Comparison of ENCODE assay signal across 8 cellular contexts in genomic region chr2:88690591-88691338, GRCh38. TPM values are rescaled to one million over a fixed set of nuclear protein-coding genes. Genes with fewer than 3 reads are reported as not detected.
A peak's percentile ranks its signal among the peaks of the same experiment; 100 is the strongest.
DNase-seq lines count a peak whose midpoint lies in the region; ATAC-seq, FAIRE-seq and TF ChIP-seq lines count a peak whose summit lies in the region.

No MANE protein-coding gene starts in this region.

- no peak for TF ChIP-seq RAD21 in A549 (conservative IDR thresholded peaks at IDR 0.05 in 1 of 2, IDR thresholded peaks at IDR 0.05 in 1 of 2)

- peaks cover 6% of the 10 kb centered on the region for H3K36me3 ChIP-seq in mesodermal cell (ENCODE audit: control insufficient read depth, insufficient read depth, low read length)

- no peak for FAIRE-seq in A549 (lab: Jason Lieb, UNC)

- peak overlapping the region; percentile 90 to 91 for H3K27ac ChIP-seq in A549
- peak overlapping the region; percentile 30 for H3K27ac ChIP-seq in mesodermal cell (ENCODE audit: low read depth, low read length, severe bottlenecking)

- H3K9me3 ChIP-seq in A549 (peaks cover 8% of the 10 kb centered on the region; the same call in 1 of the 3 replicates), mesodermal cell (ENCODE audit: control insufficient read depth, low read length) (peaks cover 17% of the 10 kb centered on the region)

- POLR2A ChIA-PET in A549 (lab: Yijun Ruan, JAX): interaction anchor here (0.7 kb wide), 1 partner anchor 19 kb away, joined by 4 read pairs; no protein-coding TSS in a partner anchor

- peak overlapping the region; percentile 86 for H3K4me3 Mint-ChIP-seq in chondrocyte (ENCODE audit: unreplicated experiment)

- CTCF ChIA-PET in A549 (lab: Yijun Ruan, JAX): interaction anchor here (1.1 to 4.5 kb wide), 4 partner anchors 14 to 71 kb away, joined by 3 to 22 read pairs (median 3); no protein-coding TSS in a partner anchor

- DNase-seq in A549 (ENCODE audit: low read depth in 1 of 2, low spot score in 1 of 2) (peak; percentile 49 to 55), T-helper 22 cell (ENCODE audit: low read depth) (peak; percentile 16), chondrocyte (ENCODE audit: low spot score) (no peak), superior temporal gyrus (ENCODE audit: extremely low spot score) (no peak)
- DNase-seq in stimulated activated naive CD4-positive, alpha-beta T cell treated with Interleukin-2 at 50 U/mL for 16 hours (lab: John Stamatoyannopoulos, UW): peak; percentile 51

- no peaks in the 10 kb centered on the region for H3K36me3 Mint-ChIP-seq in chondrocyte (ENCODE audit: low read depth)

- H3K4me1 ChIP-seq in A549 (peaks cover 4% of the 10 kb centered on the region; the same call in 2 of the 3 replicates), mesodermal cell (ENCODE audit: control insufficient read depth, insufficient read depth, low read length, poor library complexity, severe bottlenecking) (no peaks in the 10 kb centered on the region)

- H3K4me2 ChIP-seq in A549: peak overlapping the region; percentile 89

- WGBS in A549 (ENCODE audit: missing lambda C conversion rate): 43% methylated on average over 13 of the region's 20 CpGs
- 40 to 48% methylated on average over 15 to 18 of the region's 20 CpGs for WGBS in mesodermal cell (ENCODE audit: insufficient coverage in 2 of 2), 2 experiments

- H3K27me3 Mint-ChIP-seq in chondrocyte (ENCODE audit: low read depth): no peaks in the 10 kb centered on the region

- TF ChIP-seq EP300 in A549 (IDR thresholded peaks at IDR 0.05): no peak

- no peak for TF ChIP-seq CTCF in A549 (IDR thresholded peaks at IDR 0.05)
- TF ChIP-seq CTCF in chondrocyte (IDR thresholded peaks at IDR 0.05): no peak

- peaks cover 4% of the 10 kb centered on the region for H3K9me3 Mint-ChIP-seq in chondrocyte (ENCODE audit: low read depth)

- no peak for TF ChIP-seq POLR2A in A549 (IDR thresholded peaks at IDR 0.05; ENCODE audit: low read length)

- peak overlapping the region; percentile 90 for H3K27ac Mint-ChIP-seq in chondrocyte (ENCODE audit: unreplicated experiment)

- ATAC-seq in A549: peak; percentile 52 to 60
- peak; percentile 30 for ATAC-seq in GM18511 (IDR thresholded peaks at IDR 0.05; ENCODE audit: unreplicated experiment)
- peak; percentile 28 for ATAC-seq in HG03280 (IDR thresholded peaks at IDR 0.05; ENCODE audit: unreplicated experiment)

- peaks cover 38% of the 10 kb centered on the region for H3K4me1 Mint-ChIP-seq in chondrocyte (ENCODE audit: low read depth)

- H3K4me3 ChIP-seq in A549 (peak overlapping the region; percentile 65), mesodermal cell (ENCODE audit: extremely low read depth, insufficient read depth, low read length, poor library complexity, severe bottlenecking) (peak overlapping the region; percentile 83)

TF ChIP-seq in A549, 52 proteins besides CTCF, POLR2A, EP300 and RAD21:
- no peak for TF ChIP-seq JUNB (IDR thresholded peaks at IDR 0.05)
- no peak for TF ChIP-seq ZNF302 (CRISPR knock-in tag; IDR thresholded peaks at IDR 0.05)
- TF ChIP-seq PHF8 (IDR thresholded peaks at IDR 0.05; ENCODE audit: borderline replicate concordance, low read depth): 0 out of 2 replicates have a peak, but pooled peaks have one; percentile 70
- TF ChIP-seq TP53 (CRISPR knock-in tag; IDR thresholded peaks at IDR 0.05): peak; percentile 30; the same call in 1 of the 2 replicates
- 0 out of 2 replicates have a peak, but pooled peaks have one; percentile 8 for TF ChIP-seq USF2 (IDR thresholded peaks at IDR 0.05)
- no peak for TF ChIP-seq CHD4 (IDR thresholded peaks at IDR 0.05; ENCODE audit: borderline replicate concordance)
- TF ChIP-seq HEYL (CRISPR knock-in tag; IDR thresholded peaks at IDR 0.05): 0 out of 2 replicates have a peak, but pooled peaks have one; percentile 37
- no peak for TF ChIP-seq BCL3 (IDR thresholded peaks at IDR 0.05)
- no peak for TF ChIP-seq BHLHE40 (IDR thresholded peaks at IDR 0.05; ENCODE audit: low read depth, low read length)
- no peak for TF ChIP-seq GATA3 (IDR thresholded peaks at IDR 0.05; ENCODE audit: borderline replicate concordance)

RNA-seq across cellular contexts. Expression of gene RPIA, which starts 0.7 kb away (rescaled TPM):
- polyA plus RNA-seq in A549 (2011; rRNA removed) (19.1 and 27.0 TPM in 2 replicates), A549 (2017; fragmentation: RNase III; extraction: RNeasy Plus Mini Kit Qiagen cat#74134 plus additional on column Dnase treatment) (21.1 to 25.2 TPM (median 23.3 TPM) in 3 replicates)
- 21.8 and 23.3 TPM in 2 replicates for polyA plus RNA-seq in A549 (2012; cell fraction: cytosol; rRNA removed)
- polyA plus RNA-seq in A549 (2012; cell fraction: nucleus; rRNA removed): 9.0 and 9.3 TPM in 2 replicates
- polyA minus RNA-seq in A549 (2011; rRNA and poly(A)+ RNA removed): 13.6 and 14.3 TPM in 2 replicates
- total RNA-seq in chondrocyte: 8.6 to 9.0 TPM (median 8.9 TPM) in 3 replicates
- polyA plus RNA-seq in mesodermal cell (2013, experiment 1 of 2): 14.1 TPM
- 13.0 TPM for polyA plus RNA-seq in mesodermal cell (2013, experiment 2 of 2)

Comparison
In these comparisons a context has a peak if more than half of its experiments do, and no peak if none do; other contexts are left out.
1. DNase-seq: peak in A549 (2 of 2), T-helper 22 cell (single experiment) and stimulated activated naive CD4-positive, alpha-beta T cell treated with Interleukin-2 at 50 U/mL for 16 hours (single experiment); none in chondrocyte (single experiment) and superior temporal gyrus (single experiment).
2. Peak in every context shown above with its lines, with median percentiles within 50 percentile points of each other: ATAC-seq.